Comparison of ENCODE assay signal across 20 cellular contexts in genomic region chr14:31001339-31001658, GRCh38. TPM values are rescaled to one million over a fixed set of nuclear protein-coding genes. Genes with fewer than 3 reads are reported as not detected.
A peak's percentile ranks its signal among the peaks of the same experiment; 100 is the strongest.
DNase-seq lines count a peak whose midpoint lies in the region; ATAC-seq and TF ChIP-seq lines count a peak whose summit lies in the region.
"Had no signal": no experiment of that assay in that cellular context is flagged by ENCODE, and none has a peak within 500 bp of the region (broad histone marks: within the 10 kb centered on the region; RNA-seq: fewer than 3 reads in every experiment).

No MANE protein-coding gene starts in this region.

- H3K4ac ChIP-seq in IMR-90 (ENCODE audit: low read depth, low read length) = no peak overlapping the region

- H3K4me2 ChIP-seq in IMR-90 (ENCODE audit: low read depth, low read length) (no peak overlapping the region), osteoblast (ENCODE audit: insufficient read depth, low read length) (no peak overlapping the region)
- H3K4me2 ChIP-seq: SK-N-SH had no signal

- no peak overlapping the region for H3K56ac ChIP-seq in IMR-90 (ENCODE audit: extremely low read depth, insufficient read depth, low read length)

- no peaks in the 10 kb centered on the region for H3K27me3 ChIP-seq in IMR-90 (ENCODE audit: control insufficient read depth, insufficient read depth, low read length)
- no peaks in the 10 kb centered on the region for H3K27me3 ChIP-seq in osteoblast (ENCODE audit: insufficient read depth, low read length)
- no peaks in the 10 kb centered on the region for H3K27me3 ChIP-seq in ascending aorta

- H3K79me2 ChIP-seq in osteoblast (ENCODE audit: insufficient read depth, low read length) = peaks cover 90% of the 10 kb centered on the region

- no peak overlapping the region for H3K4me3 Mint-ChIP-seq in activated naive CD8-positive, alpha-beta T cell
- H3K4me3 Mint-ChIP-seq in activated naive CD8-positive, alpha-beta T cell treated with anti-CD3 and anti-CD28 coated beads for 36 hours = no peak overlapping the region
- no peak overlapping the region for H3K4me3 Mint-ChIP-seq in endothelial cell (ENCODE audit: unreplicated experiment)
- no peak overlapping the region for H3K4me3 Mint-ChIP-seq in HFFc6
- H3K4me3 Mint-ChIP-seq in CD14-positive monocyte = no peak overlapping the region
- H3K4me3 Mint-ChIP-seq: GM23338 had no signal

- H3K9me1 ChIP-seq in IMR-90 (ENCODE audit: insufficient read depth, low read length) = peaks cover 3% of the 10 kb centered on the region; the same call in 1 of the 2 replicates

- H3K9me3 ChIP-seq in IMR-90 (ENCODE audit: control insufficient read depth, insufficient read depth, low read length) (peaks cover 6% of the 10 kb centered on the region), osteoblast (ENCODE audit: low read depth, low read length) (peaks cover 2% of the 10 kb centered on the region), ascending aorta (peaks cover 0 to 21% of the 10 kb centered on the region in 2 donors)

- no peak overlapping the region for H4K91ac ChIP-seq in IMR-90 (ENCODE audit: insufficient read depth, low read depth, low read length)

- no peak overlapping the region for H2BK20ac ChIP-seq in IMR-90 (ENCODE audit: low read depth, low read length)

- H2BK15ac ChIP-seq in IMR-90 (ENCODE audit: low read depth, low read length) = no peak overlapping the region

- H3K36me3 ChIP-seq in IMR-90 (ENCODE audit: control insufficient read depth, insufficient read depth, low read length) = peaks cover 16% of the 10 kb centered on the region
- H3K36me3 ChIP-seq in osteoblast (ENCODE audit: insufficient read depth, low read length) = peaks cover 12% of the 10 kb centered on the region
- H3K36me3 ChIP-seq in ascending aorta = peaks cover 8 to 22% of the 10 kb centered on the region in 2 donors

- peaks cover 71% of the 10 kb centered on the region for H4K20me1 ChIP-seq in IMR-90 (ENCODE audit: insufficient read depth, low read length)
- peaks cover 57% of the 10 kb centered on the region for H4K20me1 ChIP-seq in osteoblast (ENCODE audit: insufficient read depth, low read length)

- 95% methylated on average over 4 of the region's 6 CpGs; no CpG with 5 or more reads in 1 of the 2 experiments for WGBS in IMR-90 (ENCODE audit: extremely low coverage in 2 of 2, insufficient read length in 1 of 2), 2 experiments

- dilution Hi-C loops in IMR-90 (cut with HindIII; ENCODE audit: low sequenced_read_pairs, unreplicated experiment) = no loop called here

- H4K5ac ChIP-seq in IMR-90 (ENCODE audit: low read depth, low read length) = no peak overlapping the region

- peaks cover 30 to 77% of the 10 kb centered on the region in 2 experiments; a peak in 3 of 4 replicates for H3K79me1 ChIP-seq in IMR-90 (ENCODE audit: low read depth in 1 of 2, low read length in 2 of 2)

- CTCF ChIA-PET in IMR-90 (lab: Yijun Ruan, JAX) = no interaction called here

- TF ChIP-seq POLR2A in IMR-90 (IDR thresholded peaks at IDR 0.05; ENCODE audit: low read depth, low read length) = no peak

- no peak overlapping the region for H3K14ac ChIP-seq in IMR-90 (replicated peaks; ENCODE audit: low read depth, low read length)

- no peak overlapping the region for H2BK120ac ChIP-seq in IMR-90 (ENCODE audit: low read depth, low read length)

- H2AK9ac ChIP-seq in IMR-90 (replicated peaks; ENCODE audit: low read depth, low read length, poor library complexity) = no peak overlapping the region

- no peak for ATAC-seq in IMR-90 (ENCODE audit: low read depth)
- ATAC-seq: GM23338, HCT116, Panc1 had no signal

- DNase-seq in activated naive CD8-positive, alpha-beta T cell treated with anti-CD3 and anti-CD28 coated beads for 36 hours = no peak
- DNase-seq in IMR-90 = no peak
- DNase-seq in endothelial cell (ENCODE audit: low spot score) = no peak
- DNase-seq in osteoblast (ENCODE audit: insufficient read length, low spot score, missing footprints) = peak; percentile 15
- DNase-seq in HFFc6 = no peak
- no peak for DNase-seq in CD14-positive monocyte (ENCODE audit: low spot score)
- DNase-seq in ascending aorta (ENCODE audit: low spot score in 2 of 2) = no peak
- DNase-seq: DMS79, KG1, NCI-H1092 treated with DMSO at 0.1 percent for 48 hours, NCI-H1436 treated with DMSO at 0.1 percent for 48 hours, NCI-H1930, NCI-H510A, SIG-M5, SK-N-SH had no signal

- peaks cover 28% of the 10 kb centered on the region for H3K36me3 Mint-ChIP-seq in activated naive CD8-positive, alpha-beta T cell
- H3K36me3 Mint-ChIP-seq in activated naive CD8-positive, alpha-beta T cell treated with anti-CD3 and anti-CD28 coated beads for 36 hours = peaks cover 72% of the 10 kb centered on the region
- H3K36me3 Mint-ChIP-seq in endothelial cell (ENCODE audit: low read depth, unreplicated experiment) (peaks cover 20% of the 10 kb centered on the region), HFFc6 (ENCODE audit: low read depth) (peaks cover 48% of the 10 kb centered on the region), CD14-positive monocyte (peaks cover 37 to 80% of the 10 kb centered on the region in 2 donors)

- no peak overlapping the region for H2BK5ac ChIP-seq in IMR-90 (ENCODE audit: low read depth, low read length, poor library complexity, severe bottlenecking)

- no peak for TF ChIP-seq RAD21 in IMR-90 (IDR thresholded peaks at IDR 0.05; ENCODE audit: low read length)

- no peaks in the 10 kb centered on the region for H3K27me3 Mint-ChIP-seq in activated naive CD8-positive, alpha-beta T cell
- H3K27me3 Mint-ChIP-seq in activated naive CD8-positive, alpha-beta T cell treated with anti-CD3 and anti-CD28 coated beads for 36 hours = no peaks in the 10 kb centered on the region
- H3K27me3 Mint-ChIP-seq in endothelial cell (ENCODE audit: unreplicated experiment) = peaks cover 2% of the 10 kb centered on the region
- H3K27me3 Mint-ChIP-seq in HFFc6 (ENCODE audit: insufficient read depth) = no peaks in the 10 kb centered on the region
- peaks cover 0 to 2% (median 0%) of the 10 kb centered on the region in 3 donors for H3K27me3 Mint-ChIP-seq in CD14-positive monocyte (ENCODE audit: low read depth in 3 of 3)

- H2AK5ac ChIP-seq in IMR-90 (ENCODE audit: low read depth, low read length) = no peak overlapping the region

- TF ChIP-seq CTCF in IMR-90 (conservative IDR thresholded peaks at IDR 0.05; ENCODE audit: low read depth, low read length) = no peak
- no peak for TF ChIP-seq CTCF in endothelial cell (IDR thresholded peaks at IDR 0.05; ENCODE audit: unreplicated experiment)
- TF ChIP-seq CTCF in osteoblast (IDR thresholded peaks at IDR 0.05; ENCODE audit: extremely low read depth, low read depth, low read length) = no peak
- no peak for TF ChIP-seq CTCF in HFFc6 (IDR thresholded peaks at IDR 0.05)
- TF ChIP-seq CTCF in CD14-positive monocyte (IDR thresholded peaks at IDR 0.05) = no peak
- no peak for TF ChIP-seq CTCF in ascending aorta (IDR thresholded peaks at IDR 0.05)

- BruUV-seq in IMR-90 (replicated peaks; lab: Mats Ljungman, UMichigan) = no TSS peak

- H3K27ac Mint-ChIP-seq in activated naive CD8-positive, alpha-beta T cell = peak overlapping the region; percentile 41
- H3K27ac Mint-ChIP-seq in activated naive CD8-positive, alpha-beta T cell treated with anti-CD3 and anti-CD28 coated beads for 36 hours = no peak overlapping the region
- H3K27ac Mint-ChIP-seq in endothelial cell (ENCODE audit: unreplicated experiment) = peak overlapping the region; percentile 74
- H3K27ac Mint-ChIP-seq in HFFc6 = no peak overlapping the region
- peak overlapping the region in 1 of 7 donors; percentile 60 for H3K27ac Mint-ChIP-seq in CD14-positive monocyte
- H3K27ac Mint-ChIP-seq: GM23338 had no signal

- peaks cover 23% of the 10 kb centered on the region for H3K4me1 Mint-ChIP-seq in activated naive CD8-positive, alpha-beta T cell (ENCODE audit: low read depth)
- peaks cover 19% of the 10 kb centered on the region for H3K4me1 Mint-ChIP-seq in activated naive CD8-positive, alpha-beta T cell treated with anti-CD3 and anti-CD28 coated beads for 36 hours
- peaks cover 12% of the 10 kb centered on the region for H3K4me1 Mint-ChIP-seq in endothelial cell (ENCODE audit: unreplicated experiment)
- peaks cover 14% of the 10 kb centered on the region for H3K4me1 Mint-ChIP-seq in HFFc6 (ENCODE audit: low read depth)
- no peaks in the 10 kb centered on the region for H3K4me1 Mint-ChIP-seq in CD14-positive monocyte

- H3K4me1 ChIP-seq in IMR-90 (ENCODE audit: control insufficient read depth, insufficient read depth, low read length) = 0 out of 2 replicates have a peak, but pooled peaks cover 3% of the 10 kb centered on the region
- no peaks in the 10 kb centered on the region for H3K4me1 ChIP-seq in osteoblast (ENCODE audit: insufficient read depth, low read length)
- peaks cover 0 to 2% of the 10 kb centered on the region in 2 donors for H3K4me1 ChIP-seq in ascending aorta

- intact Hi-C loops in IMR-90 (cut with micrococcal nuclease) (no loop called here), CD14-positive monocyte (cut with micrococcal nuclease) (no loop called here), ascending aorta (cut with DNase I) (no loop called here)

- H3K9ac ChIP-seq in IMR-90 (ENCODE audit: low read depth, low read length) = no peak overlapping the region
- H3K9ac ChIP-seq: SK-N-SH had no signal

- H3K4me3 ChIP-seq in IMR-90 (ENCODE audit: insufficient read depth, low read depth, low read length) (no peak overlapping the region), osteoblast (ENCODE audit: insufficient read depth, low read length) (no peak overlapping the region), ascending aorta (no peak overlapping the region)
- H3K4me3 ChIP-seq: GM23338 had no signal

- no peaks in the 10 kb centered on the region for H3K9me3 Mint-ChIP-seq in activated naive CD8-positive, alpha-beta T cell (ENCODE audit: low read depth)
- H3K9me3 Mint-ChIP-seq in activated naive CD8-positive, alpha-beta T cell treated with anti-CD3 and anti-CD28 coated beads for 36 hours = peaks cover 9% of the 10 kb centered on the region
- H3K9me3 Mint-ChIP-seq in endothelial cell (ENCODE audit: unreplicated experiment) (no peaks in the 10 kb centered on the region), HFFc6 (peaks cover 18% of the 10 kb centered on the region), CD14-positive monocyte (peaks cover 7 to 22% (median 14%) of the 10 kb centered on the region in 7 donors)

- no peak overlapping the region for H4K8ac ChIP-seq in IMR-90 (ENCODE audit: low read depth in 2 of 2, low read length in 2 of 2)

- H3K27ac ChIP-seq in IMR-90 (ENCODE audit: insufficient read depth, low read length) (no peak overlapping the region), osteoblast (ENCODE audit: low read depth, low read length) (no peak overlapping the region), ascending aorta (no peak overlapping the region)
- H3K27ac ChIP-seq: C4-2B had no signal

- peak overlapping the region; percentile 11; the same call in 1 of the 2 replicates for H3K23ac ChIP-seq in IMR-90 (ENCODE audit: low read depth, low read length)

- in situ Hi-C loops in IMR-90 (cut with MboI; ENCODE audit: low sequenced_read_pairs) = no loop called here

- POLR2A ChIA-PET in IMR-90 (lab: Charles Lee; ENCODE audit: unreplicated experiment) = no interaction called here

- H2AFZ ChIP-seq in IMR-90 (replicated peaks; ENCODE audit: low read length, poor library complexity) (no peak overlapping the region), osteoblast (ENCODE audit: low read length) (no peak overlapping the region)
- H2AFZ ChIP-seq: GM23338 had no signal

- H3K18ac ChIP-seq in IMR-90 (ENCODE audit: low read depth, low read length) = no peak overlapping the region

RNA-seq across cellular contexts. Expression of gene AP4S1, which starts 24.1 kb away (rescaled TPM):
- 1 to 10 TPM; 7.3 to 8.8 TPM for total RNA-seq in activated naive CD8-positive, alpha-beta T cell treated with anti-CD3 and anti-CD28 coated beads for 36 hours
- total RNA-seq in IMR-90 (2012; rRNA removed) (4.5 and 5.8 TPM in 2 replicates), endothelial cell (ENCODE audit: unreplicated experiment) (9.2 TPM), osteoblast (5.4 and 7.4 TPM in 2 replicates), ascending aorta (4.2 TPM)
- polyA plus RNA-seq in IMR-90 (2012; rRNA removed) (2.5 and 2.7 TPM in 2 replicates), CD14-positive monocyte (1 to 10 TPM; 2.8 to 5.1 TPM)
- polyA plus RNA-seq in IMR-90 (2012; cell fraction: cytosol; rRNA removed) = 0.98 and 1.5 TPM in 2 replicates
- polyA plus RNA-seq in IMR-90 (2012; cell fraction: nucleus; rRNA removed; ENCODE audit: low replicate concordance) = 1.9 and 4.1 TPM in 2 replicates
- 10 to 100 TPM in 1 of 6 experiments, 1 to 10 TPM in 5; 6.5 to 10.0 (median 7.5) TPM for total RNA-seq in HFFc6 (2021; fragmentation: NEBNext Ultra II Directional; extraction: Animal tissue kit (Norgen Biotek cat#: 25700))

RNA-seq across cellular contexts. Expression of gene STRN3, which starts 24.9 kb away (rescaled TPM):
- total RNA-seq in activated naive CD8-positive, alpha-beta T cell treated with anti-CD3 and anti-CD28 coated beads for 36 hours = 10 to 100 TPM; 16.0 to 18.1 TPM
- total RNA-seq in IMR-90 (2012; rRNA removed) (66.9 and 78.7 TPM in 2 replicates), endothelial cell (ENCODE audit: unreplicated experiment) (42.7 TPM), osteoblast (45.1 and 55.7 TPM in 2 replicates), ascending aorta (38.5 TPM)
- polyA plus RNA-seq in IMR-90 (2012; rRNA removed) (8.3 and 10.8 TPM in 2 replicates), CD14-positive monocyte (1 to 10 TPM; 1.0 to 3.8 TPM)
- polyA plus RNA-seq in IMR-90 (2012; cell fraction: cytosol; rRNA removed) = 1.9 and 2.4 TPM in 2 replicates
- 3.3 and 21.0 TPM in 2 replicates for polyA plus RNA-seq in IMR-90 (2012; cell fraction: nucleus; rRNA removed; ENCODE audit: low replicate concordance)
- total RNA-seq in HFFc6 (2021; fragmentation: NEBNext Ultra II Directional; extraction: Animal tissue kit (Norgen Biotek cat#: 25700)) = 10 to 100 TPM; 34.5 to 40.6 (median 38.6) TPM

Comparison
In these comparisons a context has a peak if more than half of its experiments do, and no peak if none do; other contexts are left out.
1. H3K27ac Mint-ChIP-seq: peak in activated naive CD8-positive, alpha-beta T cell (single experiment) and endothelial cell (single experiment); none in activated naive CD8-positive, alpha-beta T cell treated with anti-CD3 and anti-CD28 coated beads for 36 hours (single experiment) and HFFc6 (single experiment).